ENCODE assay signal across 20 cellular contexts in genomic region chr10:411597-411996, GRCh38.
DNase-seq lines count a peak whose midpoint lies in the region; ATAC-seq, FAIRE-seq and TF ChIP-seq lines count a peak whose summit lies in the region.
"Had no signal": no experiment of that assay in that cellular context is flagged by ENCODE, and none has a peak within 500 bp of the region (broad histone marks: within the 10 kb centered on the region; RNA-seq: fewer than 3 reads in every experiment).

No MANE protein-coding gene starts in this region.

- POLR2A ChIA-PET in K562 (lab: Yijun Ruan, JAX), result no interaction called here

- DNase-seq in Ammon's horn (ENCODE audit: low spot score) (peak; percentile 61), GM12892 (ENCODE audit: insufficient read length) (no peak), K562 (ENCODE audit: extremely low read depth in 1 of 4, low spot score in 3 of 4) (no peak), fibroblast of mammary gland (ENCODE audit: low read depth) (peak; percentile 85), CD1c-positive myeloid dendritic cell (ENCODE audit: extremely low spot score) (no peak), OCI-M1 (lab: John Stamatoyannopoulos, UW) (no peak)
- DNase-seq in effector memory CD8-positive, alpha-beta T cell, result no peak
- DNase-seq: 8988T; BE2C; Calu3; CD8-positive, alpha-beta T cell; DMS 273 treated with DMSO at 0.1 percent for 48 hours; DMS53; DND-41; EL; GOT3; H9 had no signal

- peaks cover 0 to 4% of the 10 kb centered on the region in 2 experiments; a peak in 2 of 5 replicates for H3K4me1 ChIP-seq in K562 (replicated peaks in 1 of 2; ENCODE audit: control insufficient read depth in 2 of 2, insufficient read depth in 2 of 2, low read length in 2 of 2)
- H3K4me1 ChIP-seq: BE2C had no signal

- peaks cover 39 to 53% of the 10 kb centered on the region in 2 experiments for H3K27me3 ChIP-seq in K562 (ENCODE audit: control insufficient read depth in 2 of 2, insufficient read depth in 2 of 2, low read length in 2 of 2)
- H3K27me3 ChIP-seq: BE2C had no signal

- no peak for TF ChIP-seq RAD21 in K562 (CRISPR knock-in tag; conservative IDR thresholded peaks at IDR 0.05 in 1 of 2, IDR thresholded peaks at IDR 0.05 in 1 of 2)

- peaks cover 11% of the 10 kb centered on the region for H3K36me3 Mint-ChIP-seq in effector memory CD8-positive, alpha-beta T cell (ENCODE audit: insufficient read depth)
- H3K36me3 Mint-ChIP-seq: CD14-positive monocyte had no signal

- no peak for TF ChIP-seq EP300 in K562 (IDR thresholded peaks at IDR 0.05; ENCODE audit: low read length)

- BruUV-seq in K562 (replicated peaks; lab: Mats Ljungman, UMichigan), result no TSS peak

- no peaks in the 10 kb centered on the region; the same call in 1 of the 2 replicates for H4K20me1 ChIP-seq in K562 (replicated peaks; ENCODE audit: control insufficient read depth, insufficient read depth, low read length)

- TF ChIP-seq CTCF in K562 (IDR thresholded peaks at IDR 0.05 in 2 of 3, conservative IDR thresholded peaks at IDR 0.05 in 1 of 3; ENCODE audit: insufficient read depth in 2 of 3, low read depth in 1 of 3, low read length in 3 of 3) (no peak), fibroblast of mammary gland (conservative IDR thresholded peaks at IDR 0.05; ENCODE audit: control insufficient read depth, insufficient read depth, low read depth, low read length) (no peak)

- CTCF ChIA-PET in K562 (lab: Yijun Ruan, JAX; ENCODE audit: low intra/inter-chr PET ratio), result no interaction called here

- no peak overlapping the region for H3K4me3 Mint-ChIP-seq in effector memory CD8-positive, alpha-beta T cell
- H3K4me3 Mint-ChIP-seq: CD14-positive monocyte; CD8-positive, alpha-beta T cell; H9 had no signal

- H3K4me1 Mint-ChIP-seq in effector memory CD8-positive, alpha-beta T cell (ENCODE audit: low read depth in 2 of 2), result no peaks in the 10 kb centered on the region
- H3K4me1 Mint-ChIP-seq: CD14-positive monocyte had no signal

- WGBS in K562 (ENCODE audit: insufficient coverage, low coverage, missing lambda C conversion rate), result 10% methylated on average over 13 of the region's 13 CpGs

- peaks cover 0 to 7% of the 10 kb centered on the region in 2 donors for H3K27me3 Mint-ChIP-seq in effector memory CD8-positive, alpha-beta T cell

- no peaks in the 10 kb centered on the region for H3K9me3 ChIP-seq in K562 (replicated peaks; ENCODE audit: control insufficient read depth, insufficient read depth, low read depth, low read length)
- H3K9me3 ChIP-seq: BE2C had no signal

- no peak overlapping the region for H3K9ac ChIP-seq in K562 (ENCODE audit: insufficient read depth in 1 of 2, low read depth in 2 of 2, low read length in 2 of 2)

- H3K4me3 ChIP-seq in K562 (no peak overlapping the region), fibroblast of mammary gland (ENCODE audit: control insufficient read depth, low read depth, low read length) (peak overlapping the region; percentile 33)

- intact Hi-C loops in K562 (cut with micrococcal nuclease), result no loop called here

- H3K4me2 ChIP-seq in K562 (ENCODE audit: insufficient read depth, low read length), result no peak overlapping the region

- FAIRE-seq in GM12892 (lab: Jason Lieb, UNC), result peak; percentile 67
- FAIRE-seq in K562 (lab: Jason Lieb, UNC), result no peak

- H3K79me2 ChIP-seq in K562 (ENCODE audit: control insufficient read depth, insufficient read depth, low read length), result no peaks in the 10 kb centered on the region

- in situ Hi-C loops in K562 (cut with MboI), result no loop called here

- no peak overlapping the region for H3K27ac ChIP-seq in K562 (ENCODE audit: extremely low read depth, low read depth, low read length)
- H3K27ac ChIP-seq: HL-60 had no signal

- no peaks in the 10 kb centered on the region for H3K9me3 Mint-ChIP-seq in effector memory CD8-positive, alpha-beta T cell
- H3K9me3 Mint-ChIP-seq: CD8-positive, alpha-beta T cell; H9 had no signal

- H2AFZ ChIP-seq in K562 (ENCODE audit: low read depth, low read length), result no peak overlapping the region

- ATAC-seq in K562 (no peak), GM18511 (IDR thresholded peaks at IDR 0.05; ENCODE audit: unreplicated experiment) (no peak)
- no peak for ATAC-seq in effector memory CD8-positive, alpha-beta T cell (replicated peaks)
- ATAC-seq: CD8-positive, alpha-beta T cell had no signal

- H3K9me1 ChIP-seq in K562 (ENCODE audit: control insufficient read depth, insufficient read depth, low read length), result no peaks in the 10 kb centered on the region

- TF ChIP-seq POLR2A in GM12892 (IDR thresholded peaks at IDR 0.05; ENCODE audit: low read depth, low read length), result no peak
- no peak for TF ChIP-seq POLR2A in K562 (conservative IDR thresholded peaks at IDR 0.05)

- H3K27ac Mint-ChIP-seq in effector memory CD8-positive, alpha-beta T cell, result no peak overlapping the region
- H3K27ac Mint-ChIP-seq: CD14-positive monocyte; CD8-positive, alpha-beta T cell had no signal

- H3K36me3 ChIP-seq in K562 (ENCODE audit: control insufficient read depth, insufficient read depth, low read length), result no peaks in the 10 kb centered on the region
- H3K36me3 ChIP-seq: BE2C had no signal

TF ChIP-seq in K562, 482 proteins besides CTCF, POLR2A, EP300 and RAD21:
- TF ChIP-seq DDX20 (tag; IDR thresholded peaks at IDR 0.05; ENCODE audit: low read depth) (no peak), HNRNPLL (IDR thresholded peaks at IDR 0.05; ENCODE audit: low read depth, low read length, poor library complexity, severe bottlenecking) (peak; percentile 59), HDAC8 (tag; IDR thresholded peaks at IDR 0.05) (no peak), FOS (IDR thresholded peaks at IDR 0.05; ENCODE audit: extremely low read depth, insufficient read length) (no peak), ZEB2 (IDR thresholded peaks at IDR 0.05) (no peak), ZFX (CRISPR knock-in tag; IDR thresholded peaks at IDR 0.05) (no peak), ZNF124 (CRISPR knock-in tag; IDR thresholded peaks at IDR 0.05) (no peak), ZNF232 (CRISPR knock-in tag; IDR thresholded peaks at IDR 0.05) (no peak), TAF7 (tag; IDR thresholded peaks at IDR 0.05) (no peak)

Comparison
In these comparisons a context has a peak if more than half of its experiments do, and no peak if none do; other contexts are left out.
1. DNase-seq: peak in Ammon's horn (single experiment) and fibroblast of mammary gland (single experiment); none in GM12892 (single experiment), K562 (0 of 4), effector memory CD8-positive, alpha-beta T cell (0 of 3), CD1c-positive myeloid dendritic cell (single experiment) and OCI-M1 (single experiment).